In the genomic region with DNA sequence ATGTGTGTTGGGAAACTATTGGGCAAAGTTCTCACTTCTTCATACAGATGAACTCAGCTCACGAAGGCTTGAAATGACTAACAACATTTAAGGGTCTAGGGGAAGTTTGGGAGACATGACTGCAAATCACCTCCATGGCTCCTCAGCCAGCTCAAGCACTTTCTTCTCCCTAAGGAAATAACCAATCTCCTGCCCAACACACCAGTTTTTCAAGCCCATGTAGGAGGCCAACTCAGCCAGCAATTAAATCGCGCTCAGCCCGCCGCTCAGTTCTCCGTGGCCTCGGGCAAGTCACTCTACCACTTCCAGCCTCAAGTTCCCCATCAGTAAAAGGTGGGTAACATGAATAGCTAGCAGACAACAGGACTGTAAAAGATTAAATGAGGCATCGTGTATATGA, we compare ENCODE assay signal across 8 cellular contexts. TPM values are rescaled to one million over a fixed set of nuclear protein-coding genes. Genes with fewer than 3 reads are reported as not detected.
A peak's percentile ranks its signal among the peaks of the same experiment; 100 is the strongest.
DNase-seq lines count a peak whose midpoint lies in the region; ATAC-seq and TF ChIP-seq lines count a peak whose summit lies in the region.

No MANE protein-coding gene starts in this region.

- H3K36me3 Mint-ChIP-seq in activated T-helper 2 cell treated with anti-CD3 and anti-CD28 coated beads, Interferon-gamma antibody, Interleukin-2, Interleukin-4, amounts not matched to agents 10 μg/mL and 5 μg/mL and 100 μg/mL, durations not matched to agents 14 hours and 24 hours and 36 hours (ENCODE audit: low read depth) = peaks cover 39% of the 10 kb centered on the region
- peaks cover 88% of the 10 kb centered on the region for H3K36me3 Mint-ChIP-seq in stimulated activated effector memory CD8-positive, alpha-beta T cell treated with anti-CD3 and anti-CD28 coated beads, Interleukin-12 subunit alpha, Interleukin-12 subunit beta, amount 100 ng/mL, for 72 hours

- peak overlapping the region; percentile 98 for H3K27ac Mint-ChIP-seq in activated T-helper 2 cell treated with anti-CD3 and anti-CD28 coated beads, Interferon-gamma antibody, Interleukin-2, Interleukin-4, amounts not matched to agents 10 μg/mL and 5 μg/mL and 100 μg/mL, durations not matched to agents 14 hours and 24 hours and 36 hours
- peak overlapping the region; percentile 100 for H3K27ac Mint-ChIP-seq in stimulated activated effector memory CD8-positive, alpha-beta T cell treated with anti-CD3 and anti-CD28 coated beads, Interleukin-12 subunit alpha, Interleukin-12 subunit beta, amount 100 ng/mL, for 72 hours

- TF ChIP-seq POLR2A in HCT116 (IDR thresholded peaks at IDR 0.05; ENCODE audit: borderline replicate concordance, extremely low read depth, insufficient read depth, insufficient read length) = no peak

- no peaks in the 10 kb centered on the region for H3K9me2 ChIP-seq in HCT116 (ENCODE audit: insufficient read depth)

- H3K4me3 Mint-ChIP-seq in activated T-helper 2 cell treated with anti-CD3 and anti-CD28 coated beads, Interferon-gamma antibody, Interleukin-2, Interleukin-4, amounts not matched to agents 10 μg/mL and 5 μg/mL and 100 μg/mL, durations not matched to agents 14 hours and 24 hours and 36 hours (ENCODE audit: low read depth) = peak overlapping the region; percentile 95
- H3K4me3 Mint-ChIP-seq in stimulated activated effector memory CD8-positive, alpha-beta T cell treated with anti-CD3 and anti-CD28 coated beads, Interleukin-12 subunit alpha, Interleukin-12 subunit beta, amount 100 ng/mL, for 72 hours = peak overlapping the region; percentile 78

- peaks cover 0 to 4% (median 0%) of the 10 kb centered on the region in 11 experiments; a peak in 4 of 22 replicates for H3K9me3 ChIP-seq in BLaER1 treated with 17β-estradiol and CSF1 and Interleukin-3, amounts not matched to agents 10 nM and 100 nM (replicated peaks in 1 of 11)
- no peaks in the 10 kb centered on the region for H3K9me3 ChIP-seq in HCT116 (ENCODE audit: control insufficient read depth in 1 of 2, insufficient read depth in 1 of 2, low read depth in 1 of 2, low read length in 2 of 2)
- peaks cover 4% of the 10 kb centered on the region for H3K9me3 ChIP-seq in iPS-18c (ENCODE audit: control insufficient read depth, insufficient read depth, low read length)

- peak overlapping the region; percentile 93 to 100 (median 98) for H3K9ac ChIP-seq in BLaER1 treated with 17β-estradiol and CSF1 and Interleukin-3, amounts not matched to agents 10 nM and 100 nM
- peak overlapping the region; percentile 99 for H3K9ac ChIP-seq in HCT116 (ENCODE audit: low read length)

- CTCF ChIA-PET in HCT116 (lab: Charles Lee) = interaction anchor here (0.6 kb wide), 1 partner anchor 1139 kb away, joined by 3 read pairs; no protein-coding TSS in a partner anchor

- TF ChIP-seq CTCF in HCT116 (IDR thresholded peaks at IDR 0.05 in 2 of 3, conservative IDR thresholded peaks at IDR 0.05 in 1 of 3; ENCODE audit: borderline replicate concordance in 1 of 3, insufficient read depth in 1 of 3, low read depth in 2 of 3, low read length in 2 of 3) = no peak

- H3K27me3 ChIP-seq in BLaER1 treated with 17β-estradiol and CSF1 and Interleukin-3, amounts not matched to agents 10 nM and 100 nM = no peaks in the 10 kb centered on the region
- no peaks in the 10 kb centered on the region for H3K27me3 ChIP-seq in HCT116 (ENCODE audit: insufficient read depth, low read length)

- intact Hi-C loops in HCT116 (cut with micrococcal nuclease) = loop anchor here (2.0 kb wide), 1 partner anchor 81 kb away; no protein-coding TSS in a partner anchor
- intact Hi-C loops in activated T-helper 2 cell treated with anti-CD3 and anti-CD28 coated beads, Interferon-gamma antibody, Interleukin-2, Interleukin-4, amounts not matched to agents 10 μg/mL and 5 μg/mL and 100 μg/mL, durations not matched to agents 14 hours and 24 hours and 36 hours (cut with micrococcal nuclease) = loop anchor here (2.0 kb wide), 2 partner anchors 35 to 523 kb away; partner anchors contain the start of genes CYB5R3 and NDUFA6

- no peak for DNase-seq in HCT116 (ENCODE audit: low read depth, low spot score)
- DNase-seq in activated T-helper 2 cell treated with anti-CD3 and anti-CD28 coated beads, Interferon-gamma antibody, Interleukin-2, Interleukin-4, amounts not matched to agents 10 μg/mL and 5 μg/mL and 100 μg/mL, durations not matched to agents 14 hours and 24 hours and 36 hours (ENCODE audit: low spot score) = no peak
- no peak for DNase-seq in stimulated activated effector memory CD8-positive, alpha-beta T cell treated with anti-CD3 and anti-CD28 coated beads, Interleukin-12 subunit alpha, Interleukin-12 subunit beta, amount 100 ng/mL, for 72 hours (ENCODE audit: low spot score in 2 of 2)
- no peak for DNase-seq in cerebellum (ENCODE audit: low spot score)
- DNase-seq in COR-L47 (lab: John Stamatoyannopoulos, UW) = no peak

- no peaks in the 10 kb centered on the region for H3K9me3 Mint-ChIP-seq in activated T-helper 2 cell treated with anti-CD3 and anti-CD28 coated beads, Interferon-gamma antibody, Interleukin-2, Interleukin-4, amounts not matched to agents 10 μg/mL and 5 μg/mL and 100 μg/mL, durations not matched to agents 14 hours and 24 hours and 36 hours
- no peaks in the 10 kb centered on the region for H3K9me3 Mint-ChIP-seq in stimulated activated effector memory CD8-positive, alpha-beta T cell treated with anti-CD3 and anti-CD28 coated beads, Interleukin-12 subunit alpha, Interleukin-12 subunit beta, amount 100 ng/mL, for 72 hours

- TF ChIP-seq RAD21 in HCT116 (IDR thresholded peaks at IDR 0.05; ENCODE audit: low read depth) = no peak

- H3K36me3 ChIP-seq in BLaER1 treated with 17β-estradiol and CSF1 and Interleukin-3, amounts not matched to agents 10 nM and 100 nM = peaks cover 22 to 49% (median 37%) of the 10 kb centered on the region in 11 experiments
- H3K36me3 ChIP-seq in HCT116 (ENCODE audit: control insufficient read depth in 1 of 2, insufficient read depth in 2 of 2, low read length in 2 of 2) = peaks cover 5 to 22% of the 10 kb centered on the region in 2 experiments; a peak in 2 of 4 replicates

- no peaks in the 10 kb centered on the region for H3K27me3 Mint-ChIP-seq in activated T-helper 2 cell treated with anti-CD3 and anti-CD28 coated beads, Interferon-gamma antibody, Interleukin-2, Interleukin-4, amounts not matched to agents 10 μg/mL and 5 μg/mL and 100 μg/mL, durations not matched to agents 14 hours and 24 hours and 36 hours (ENCODE audit: low read depth)

- peaks cover 55% of the 10 kb centered on the region for H3K79me2 ChIP-seq in HCT116 (ENCODE audit: insufficient read depth, low read length)

- RAD21 ChIA-PET in HCT116 (lab: Charles Lee; ENCODE audit: low non-redundant PET in 1 of 2, low total read pairs in 2 of 2, uncharacterized antibody in 2 of 2, unreplicated experiment in 2 of 2) = no interaction called here

- H3K4me1 Mint-ChIP-seq in activated T-helper 2 cell treated with anti-CD3 and anti-CD28 coated beads, Interferon-gamma antibody, Interleukin-2, Interleukin-4, amounts not matched to agents 10 μg/mL and 5 μg/mL and 100 μg/mL, durations not matched to agents 14 hours and 24 hours and 36 hours (ENCODE audit: low read depth) = peaks cover 39% of the 10 kb centered on the region
- peaks cover 67% of the 10 kb centered on the region for H3K4me1 Mint-ChIP-seq in stimulated activated effector memory CD8-positive, alpha-beta T cell treated with anti-CD3 and anti-CD28 coated beads, Interleukin-12 subunit alpha, Interleukin-12 subunit beta, amount 100 ng/mL, for 72 hours

- ATAC-seq in HCT116 (no peak), HG03135 (IDR thresholded peaks at IDR 0.05; ENCODE audit: unreplicated experiment) (no peak)
- no peak for ATAC-seq in stimulated activated effector memory CD8-positive, alpha-beta T cell treated with anti-CD3 and anti-CD28 coated beads, Interleukin-12 subunit alpha, Interleukin-12 subunit beta, amount 100 ng/mL, for 72 hours

- peak overlapping the region; percentile 74 to 90 (median 78) for H3K4me3 ChIP-seq in BLaER1 treated with 17β-estradiol and CSF1 and Interleukin-3, amounts not matched to agents 10 nM and 100 nM
- H3K4me3 ChIP-seq in HCT116 (replicated peaks in 1 of 2; ENCODE audit: low read depth in 1 of 2, low read length in 2 of 2) = peak overlapping the region; percentile 98
- peak overlapping the region; percentile 88 for H3K4me3 ChIP-seq in iPS-18c (ENCODE audit: insufficient read depth, low read depth, low read length)

- POLR2A ChIA-PET in HCT116 (lab: Charles Lee) = interaction anchor here (1.2 to 2.3 kb wide), 4 partner anchors 11 to 498 kb away, joined by 3 to 16 read pairs (median 4); no protein-coding TSS in a partner anchor

- peak overlapping the region; percentile 78 to 98 (median 92) for H3K4me2 ChIP-seq in BLaER1 treated with 17β-estradiol and CSF1 and Interleukin-3, amounts not matched to agents 10 nM and 100 nM
- H3K4me2 ChIP-seq in HCT116 (ENCODE audit: low read length) = peak overlapping the region; percentile 97

- peaks cover 62 to 79% (median 70%) of the 10 kb centered on the region in 10 experiments for H3K4me1 ChIP-seq in BLaER1 treated with 17β-estradiol and CSF1 and Interleukin-3, amounts not matched to agents 10 nM and 100 nM
- H3K4me1 ChIP-seq in HCT116 (ENCODE audit: control insufficient read depth in 1 of 2, insufficient read depth in 2 of 2, low read length in 2 of 2) = peaks cover 25 to 56% of the 10 kb centered on the region in 2 experiments

- H4K20me1 ChIP-seq in BLaER1 treated with 17β-estradiol and CSF1 and Interleukin-3, amounts not matched to agents 10 nM and 100 nM = peaks cover 47 to 54% (median 49%) of the 10 kb centered on the region in 11 experiments
- H4K20me1 ChIP-seq in HCT116 (ENCODE audit: insufficient read depth) = peaks cover 8% of the 10 kb centered on the region; the same call in 1 of the 2 replicates

- TSS peak; percentile 50 for BruUV-seq in HCT116 (replicated peaks; lab: Mats Ljungman, UMichigan)

- H2AFZ ChIP-seq in HCT116 (ENCODE audit: low read depth, low read length, poor library complexity, severe bottlenecking) = no peak overlapping the region

- peak overlapping the region; percentile 95 to 99 (median 99) for H3K27ac ChIP-seq in BLaER1 treated with 17β-estradiol and CSF1 and Interleukin-3, amounts not matched to agents 10 nM and 100 nM
- peak overlapping the region; percentile 89 for H3K27ac ChIP-seq in HCT116 (ENCODE audit: low read depth, low read length)

RNA-seq across cellular contexts. Expression of gene POLDIP3, which starts 0.8 kb away (rescaled TPM):
- total RNA-seq in HCT116 (2021; ENCODE audit: unreplicated experiment) (67.6 TPM), cerebellum (27.2 TPM)
- 60.4 TPM in 2 replicates for polyA plus RNA-seq in HCT116 (2012)
- total RNA-seq in activated T-helper 2 cell treated with anti-CD3 and anti-CD28 coated beads, Interferon-gamma antibody, Interleukin-2, Interleukin-4, amounts not matched to agents 10 μg/mL and 5 μg/mL and 100 μg/mL, durations not matched to agents 14 hours and 24 hours and 36 hours = 74.7 and 80.7 TPM in 2 replicates

RNA-seq across cellular contexts. Expression of gene ATP5MGL, which starts 26.5 kb away (rescaled TPM):
- total RNA-seq in HCT116 (2021; ENCODE audit: unreplicated experiment) = 0.91 TPM
- 0.08 and 0.22 TPM in 2 replicates for polyA plus RNA-seq in HCT116 (2012)
- total RNA-seq in activated T-helper 2 cell treated with anti-CD3 and anti-CD28 coated beads, Interferon-gamma antibody, Interleukin-2, Interleukin-4, amounts not matched to agents 10 μg/mL and 5 μg/mL and 100 μg/mL, durations not matched to agents 14 hours and 24 hours and 36 hours = 0.71 and 1.2 TPM in 2 replicates
- 1.7 TPM for total RNA-seq in cerebellum

RNA-seq across cellular contexts. Expression of gene CYB5R3, which starts 35.3 kb away (rescaled TPM):
- total RNA-seq in HCT116 (2021; ENCODE audit: unreplicated experiment) (127 TPM), cerebellum (17.0 TPM)
- polyA plus RNA-seq in HCT116 (2012) = 150 and 166 TPM in 2 replicates
- 87.3 and 88.6 TPM in 2 replicates for total RNA-seq in activated T-helper 2 cell treated with anti-CD3 and anti-CD28 coated beads, Interferon-gamma antibody, Interleukin-2, Interleukin-4, amounts not matched to agents 10 μg/mL and 5 μg/mL and 100 μg/mL, durations not matched to agents 14 hours and 24 hours and 36 hours
